ENCODE assay signal across 21 cellular contexts in the genomic region with DNA sequence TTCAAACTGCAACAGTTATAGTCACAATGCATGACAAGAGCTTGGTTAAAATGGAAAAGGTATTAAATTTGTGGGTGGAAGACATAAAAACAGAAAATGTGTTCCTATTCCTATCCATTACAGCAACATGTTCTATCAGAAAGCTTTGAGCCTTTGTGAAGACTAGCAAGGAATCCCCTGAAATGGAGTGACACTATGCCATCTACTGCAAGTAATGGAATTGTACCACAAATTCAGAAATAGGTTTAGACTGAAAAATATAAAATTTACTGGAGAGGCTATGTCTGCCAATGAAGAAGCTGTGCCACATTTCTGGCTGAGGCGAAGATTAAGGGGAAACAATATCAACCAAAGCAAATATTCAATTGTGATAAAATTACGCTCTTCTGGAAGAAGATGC.
"Had no signal": no experiment of that assay in that cellular context is flagged by ENCODE, and none has a peak within 500 bp of the region (broad histone marks: within the 10 kb centered on the region; RNA-seq: fewer than 3 reads in every experiment).

No MANE protein-coding gene starts in this region.

- DNase-seq: activated CD4-positive, alpha-beta T cell treated with anti-CD3 and anti-CD28 coated beads for 4 hours; activated CD4-positive, alpha-beta T cell treated with anti-CD3 and anti-CD28 coated beads, Interleukin-2, amount 50 U/mL, for 4 hours; activated CD8-positive, alpha-beta memory T cell treated with anti-CD3 and anti-CD28 coated beads, Interleukin-2, amount 50 U/mL, for 48 hours; activated CD8-positive, alpha-beta T cell treated with anti-CD3 and anti-CD28 coated beads, Interleukin-2, amount 10 ng/mL, durations not matched to agents 7 days and 5 days; activated naive CD4-positive, alpha-beta T cell treated with anti-CD3 and anti-CD28 coated beads, Interleukin-2, amount 50 U/mL, for 16 hours; activated naive CD8-positive, alpha-beta T cell treated with anti-CD3 and anti-CD28 coated beads, Interleukin-2, amount 10 ng/mL, durations not matched to agents 7 days and 5 days; activated T-cell treated with anti-CD3 and anti-CD28 coated beads, Interleukin-2, amount 50 U/mL, for 1 hour; adrenal gland; anterior cingulate cortex; Karpas-422; NCI-H1092; NCI-H1694; NCI-H2029; NCI-H446 treated with DMSO at 0.1 percent for 48 hours; NCI-H524 treated with DMSO at 0.1 percent for 48 hours; NCI-H748 treated with DMSO at 0.1 percent for 48 hours; NK-92 treated with Interleukin-12 subunit alpha and Interleukin-12 subunit beta, amount 100 ng/mL, for 24 hours; T-helper 1 cell had no signal

- H3K27me3 ChIP-seq: adrenal gland had no signal

- H3K27ac ChIP-seq: adrenal gland, coronary artery, SK-N-MC had no signal

- H3K9me3 ChIP-seq: adrenal gland had no signal

- H3K36me3 ChIP-seq: adrenal gland had no signal

- H3K4me3 ChIP-seq: adrenal gland, coronary artery, K562, SK-N-MC had no signal

- H3K4me1 ChIP-seq: adrenal gland had no signal
